Comparison of ENCODE assay signal across 8 cellular contexts in the genomic region with DNA sequence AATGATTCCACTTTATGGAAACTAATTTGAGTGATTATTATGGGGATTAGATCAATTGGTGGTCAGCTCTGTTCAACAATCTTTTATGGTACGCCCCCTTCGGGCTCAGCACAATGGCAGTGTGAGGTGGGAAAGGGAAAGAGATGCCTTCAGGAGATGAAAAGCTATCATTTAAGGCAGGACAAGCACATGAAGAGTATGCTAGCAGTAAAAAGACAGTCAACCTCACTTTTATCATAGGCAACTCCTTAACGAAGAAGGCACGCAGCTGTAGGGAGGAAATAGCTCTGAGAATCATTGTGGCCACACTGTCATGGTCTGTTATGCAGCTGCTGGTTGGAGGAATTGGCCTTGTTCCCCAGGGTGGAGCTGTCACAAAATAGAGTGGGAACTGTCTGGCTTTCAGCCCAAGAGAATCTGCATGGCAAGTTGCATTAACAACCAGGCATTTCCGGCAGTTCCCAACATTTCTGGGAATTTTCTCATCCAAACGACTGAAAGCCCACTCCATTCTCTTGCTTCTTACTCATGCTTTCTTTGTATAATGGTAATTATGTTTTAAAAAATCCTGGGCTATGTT. TPM values are rescaled to one million over a fixed set of nuclear protein-coding genes. Genes with fewer than 3 reads are reported as not detected.
DNase-seq lines count a peak whose midpoint lies in the region; ATAC-seq and TF ChIP-seq lines count a peak whose summit lies in the region.

No MANE protein-coding gene starts in this region.

- CTCF ChIA-PET in MCF 10A (lab: Yijun Ruan, JAX), result interaction anchor here (0.7 to 3.3 kb wide), 3 partner anchors 13 to 134 kb away, joined by 3 to 16 read pairs (median 3); partner anchors contain the start of gene DDAH1

- DNase-seq in MCF 10A (ENCODE audit: unreplicated experiment) (peak; percentile 78), HUDEP-2 (lab: John Stamatoyannopoulos, UW; ENCODE audit: unreplicated experiment in 76 of 76) (no peak), GM20000 (ENCODE audit: low spot score) (no peak)
- no peak for DNase-seq in activated T-helper 2 cell treated with anti-CD3 and anti-CD28 coated beads, Interferon-gamma antibody, Interleukin-2, Interleukin-4, amounts not matched to agents 10 μg/mL and 5 μg/mL and 100 μg/mL, durations not matched to agents 14 hours and 24 hours and 36 hours (ENCODE audit: low spot score)

- intact Hi-C loops in MCF 10A (cut with micrococcal nuclease), result no loop called here
- intact Hi-C loops in activated T-helper 2 cell treated with anti-CD3 and anti-CD28 coated beads, Interferon-gamma antibody, Interleukin-2, Interleukin-4, amounts not matched to agents 10 μg/mL and 5 μg/mL and 100 μg/mL, durations not matched to agents 14 hours and 24 hours and 36 hours (cut with micrococcal nuclease), result no loop called here

- H3K27me3 Mint-ChIP-seq in MCF 10A (ENCODE audit: insufficient read depth, unreplicated experiment), result no peaks in the 10 kb centered on the region
- peaks cover 60% of the 10 kb centered on the region for H3K27me3 Mint-ChIP-seq in activated T-helper 2 cell treated with anti-CD3 and anti-CD28 coated beads, Interferon-gamma antibody, Interleukin-2, Interleukin-4, amounts not matched to agents 10 μg/mL and 5 μg/mL and 100 μg/mL, durations not matched to agents 14 hours and 24 hours and 36 hours (ENCODE audit: low read depth)

- BruUV-seq in MCF 10A (replicated peaks; lab: Mats Ljungman, UMichigan), result no TSS peak

- H3K27ac ChIP-seq in BLaER1 treated with 17β-estradiol and CSF1 and Interleukin-3, amounts not matched to agents 10 nM and 100 nM, result no peak overlapping the region
- H3K27ac ChIP-seq in muscle layer of duodenum (ENCODE audit: low read length), result peak overlapping the region; percentile 58

- POLR2A ChIA-PET in MCF 10A (lab: Yijun Ruan, JAX), result interaction anchor here (0.9 to 3.1 kb wide), 5 partner anchors 13 to 251 kb away, joined by 4 to 22 read pairs (median 6); partner anchors contain the start of genes BCL10 and C1orf52

- H3K4me1 ChIP-seq in BLaER1 treated with 17β-estradiol and CSF1 and Interleukin-3, amounts not matched to agents 10 nM and 100 nM, result peaks cover 21 to 62% (median 51%) of the 10 kb centered on the region in 10 experiments
- peaks cover 0 to 9% of the 10 kb centered on the region in 2 donors for H3K4me1 ChIP-seq in muscle layer of duodenum (ENCODE audit: control insufficient read depth in 1 of 2, insufficient read depth in 2 of 2, low read length in 2 of 2)

- H3K4me3 Mint-ChIP-seq in MCF 10A (ENCODE audit: unreplicated experiment), result peak overlapping the region; percentile 12
- no peak overlapping the region for H3K4me3 Mint-ChIP-seq in activated T-helper 2 cell treated with anti-CD3 and anti-CD28 coated beads, Interferon-gamma antibody, Interleukin-2, Interleukin-4, amounts not matched to agents 10 μg/mL and 5 μg/mL and 100 μg/mL, durations not matched to agents 14 hours and 24 hours and 36 hours (ENCODE audit: low read depth)

- H3K4me1 Mint-ChIP-seq in MCF 10A (ENCODE audit: insufficient read depth, unreplicated experiment), result peaks cover 36% of the 10 kb centered on the region
- H3K4me1 Mint-ChIP-seq in activated T-helper 2 cell treated with anti-CD3 and anti-CD28 coated beads, Interferon-gamma antibody, Interleukin-2, Interleukin-4, amounts not matched to agents 10 μg/mL and 5 μg/mL and 100 μg/mL, durations not matched to agents 14 hours and 24 hours and 36 hours (ENCODE audit: low read depth), result peaks cover 6% of the 10 kb centered on the region

- H3K9me3 Mint-ChIP-seq in MCF 10A (ENCODE audit: unreplicated experiment), result peaks cover 13% of the 10 kb centered on the region
- peaks cover 18% of the 10 kb centered on the region for H3K9me3 Mint-ChIP-seq in activated T-helper 2 cell treated with anti-CD3 and anti-CD28 coated beads, Interferon-gamma antibody, Interleukin-2, Interleukin-4, amounts not matched to agents 10 μg/mL and 5 μg/mL and 100 μg/mL, durations not matched to agents 14 hours and 24 hours and 36 hours

- H3K4me3 ChIP-seq in BLaER1 treated with 17β-estradiol and CSF1 and Interleukin-3, amounts not matched to agents 10 nM and 100 nM, result no peak overlapping the region; a peak in 1 of 20 replicates
- H3K4me3 ChIP-seq in muscle layer of duodenum (ENCODE audit: low read depth in 1 of 2, low read length in 2 of 2), result no peak overlapping the region

- H3K36me3 Mint-ChIP-seq in MCF 10A (ENCODE audit: insufficient read depth, unreplicated experiment), result no peaks in the 10 kb centered on the region
- no peaks in the 10 kb centered on the region for H3K36me3 Mint-ChIP-seq in activated T-helper 2 cell treated with anti-CD3 and anti-CD28 coated beads, Interferon-gamma antibody, Interleukin-2, Interleukin-4, amounts not matched to agents 10 μg/mL and 5 μg/mL and 100 μg/mL, durations not matched to agents 14 hours and 24 hours and 36 hours (ENCODE audit: low read depth)

- peaks cover 19 to 26% (median 22%) of the 10 kb centered on the region in 11 experiments for H3K9me3 ChIP-seq in BLaER1 treated with 17β-estradiol and CSF1 and Interleukin-3, amounts not matched to agents 10 nM and 100 nM (replicated peaks in 1 of 11)
- no peaks in the 10 kb centered on the region for H3K9me3 ChIP-seq in muscle layer of duodenum (ENCODE audit: control insufficient read depth in 1 of 2, low read length in 2 of 2)

- ATAC-seq in HG03025 (IDR thresholded peaks at IDR 0.05; ENCODE audit: low FRiP score, unreplicated experiment) (peak; percentile 59), HG03571 (IDR thresholded peaks at IDR 0.05; ENCODE audit: unreplicated experiment) (no peak)

- H3K27me3 ChIP-seq in BLaER1 treated with 17β-estradiol and CSF1 and Interleukin-3, amounts not matched to agents 10 nM and 100 nM, result peaks cover 34 to 98% (median 51%) of the 10 kb centered on the region in 11 experiments
- H3K27me3 ChIP-seq in muscle layer of duodenum (ENCODE audit: low read depth, low read length), result no peaks in the 10 kb centered on the region

- H3K36me3 ChIP-seq in BLaER1 treated with 17β-estradiol and CSF1 and Interleukin-3, amounts not matched to agents 10 nM and 100 nM, result no peaks in the 10 kb centered on the region
- H3K36me3 ChIP-seq in muscle layer of duodenum (ENCODE audit: control insufficient read depth in 1 of 2, insufficient read depth in 2 of 2, low read length in 2 of 2), result no peaks in the 10 kb centered on the region

- H3K4me2 ChIP-seq in BLaER1 treated with 17β-estradiol and CSF1 and Interleukin-3, amounts not matched to agents 10 nM and 100 nM, result peak overlapping the region; percentile 11 to 89 (median 67); a peak in 18 of 22 replicates

- no peak overlapping the region for H3K9ac ChIP-seq in BLaER1 treated with 17β-estradiol and CSF1 and Interleukin-3, amounts not matched to agents 10 nM and 100 nM

- H4K20me1 ChIP-seq in BLaER1 treated with 17β-estradiol and CSF1 and Interleukin-3, amounts not matched to agents 10 nM and 100 nM, result peaks cover 0 to 33% (median 0%) of the 10 kb centered on the region in 11 experiments; a peak in 7 of 22 replicates

- peak overlapping the region; percentile 90 for H3K27ac Mint-ChIP-seq in MCF 10A (ENCODE audit: low read depth, unreplicated experiment)
- H3K27ac Mint-ChIP-seq in activated T-helper 2 cell treated with anti-CD3 and anti-CD28 coated beads, Interferon-gamma antibody, Interleukin-2, Interleukin-4, amounts not matched to agents 10 μg/mL and 5 μg/mL and 100 μg/mL, durations not matched to agents 14 hours and 24 hours and 36 hours, result no peak overlapping the region

- TF ChIP-seq CTCF in MCF 10A (IDR thresholded peaks at IDR 0.05; ENCODE audit: unreplicated experiment) (no peak), GM20000 (IDR thresholded peaks at IDR 0.05; ENCODE audit: extremely low read depth, missing control alignments) (no peak)

RNA-seq across cellular contexts. Expression of gene BCL10, which starts 54.4 kb away (rescaled TPM):
- 43.9 and 55.8 TPM in 2 replicates for total RNA-seq in MCF 10A (2022)
- 24.4 and 27.4 TPM in 2 replicates for total RNA-seq in activated T-helper 2 cell treated with anti-CD3 and anti-CD28 coated beads, Interferon-gamma antibody, Interleukin-2, Interleukin-4, amounts not matched to agents 10 μg/mL and 5 μg/mL and 100 μg/mL, durations not matched to agents 14 hours and 24 hours and 36 hours
